ENCODE assay signal across 21 cellular contexts in the genomic region with DNA sequence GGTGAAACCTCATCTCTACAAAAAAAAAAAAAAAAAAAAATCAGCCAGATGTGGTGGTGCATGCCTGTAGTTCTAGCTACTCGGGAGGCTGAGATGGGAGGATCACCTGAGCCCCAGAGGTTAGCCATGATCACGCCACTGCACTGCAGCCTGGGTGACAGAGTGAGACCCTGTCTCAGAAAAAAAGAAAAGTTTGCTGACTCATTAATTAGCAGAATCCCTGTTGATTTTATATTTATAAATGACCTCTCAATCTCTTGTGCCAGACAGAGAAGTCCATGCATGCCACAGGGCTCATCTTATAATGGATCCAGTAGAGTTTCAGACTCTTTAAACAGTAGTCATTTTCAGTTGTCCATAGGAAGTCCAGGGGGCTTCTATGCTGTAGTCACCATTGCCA. TPM values are rescaled to one million over a fixed set of nuclear protein-coding genes. Genes with fewer than 3 reads are reported as not detected.
"Had no signal": no experiment of that assay in that cellular context is flagged by ENCODE, and none has a peak within 500 bp of the region (broad histone marks: within the 10 kb centered on the region; RNA-seq: fewer than 3 reads in every experiment).

No MANE protein-coding gene starts in this region.

- H3K27ac ChIP-seq: RWPE1 had no signal

- H3K27me3 ChIP-seq: MG63 had no signal

- DNase-seq: Karpas-422, KBM-7, MG63, NCI-H1092, NCI-H1105 treated with DMSO at 0.1 percent for 48 hours, NCI-H1417 treated with DMSO at 0.1 percent for 48 hours, NCI-H187, NCI-H2029, NCI-H2081 treated with DMSO at 0.1 percent for 48 hours, NCI-H2171, NCI-H226, NCI-H446, NCI-H510A, NCI-H524 treated with DMSO at 0.1 percent for 48 hours, NCI-H69, NCI-H774, PC-3, SHP77, T-helper 1 cell had no signal

- H3K4me3 ChIP-seq: MG63 had no signal

- H3K9me3 ChIP-seq: MG63 had no signal

- H3K36me3 ChIP-seq: MG63 had no signal

RNA-seq across cellular contexts. Expression of a gene that starts 59.7 kb away (rescaled TPM):
- total RNA-seq: HT-29 had no signal
